In the genomic region with DNA sequence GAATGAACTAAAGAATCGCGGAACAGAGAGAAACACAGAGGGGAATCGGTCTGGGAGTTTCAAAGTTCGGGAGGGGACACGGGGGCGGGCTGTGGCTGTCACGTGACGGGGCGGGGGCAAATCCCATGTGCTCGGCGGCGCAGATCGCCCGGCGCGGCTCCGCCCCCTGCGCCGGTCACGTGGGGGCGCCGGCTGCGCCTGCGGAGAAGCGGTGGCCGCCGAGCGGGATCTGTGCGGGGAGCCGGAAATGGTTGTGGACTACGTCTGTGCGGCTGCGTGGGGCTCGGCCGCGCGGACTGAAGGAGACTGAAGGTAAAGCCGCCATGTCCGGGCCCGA, we compare ENCODE assay signal across 8 cellular contexts.
DNase-seq lines count a peak whose midpoint lies in the region; ATAC-seq lines count a peak whose summit lies in the region.

Gene EIF4G1 (plus strand): TSS at position 244 of the 337 bp plus-strand sequence. CDS start 1,191 bp downstream, outside the sequence.

- ATAC-seq in GM19023 (IDR thresholded peaks at IDR 0.05; ENCODE audit: unreplicated experiment) (peak; percentile 86), HG03196 (IDR thresholded peaks at IDR 0.05; ENCODE audit: unreplicated experiment) (peak; percentile 87)

- H3K27ac ChIP-seq in caudate nucleus (ENCODE audit: low read depth, low read length), result peak within 1 kb of the TSS; percentile 85

- DNase-seq in AG08395 (ENCODE audit: low spot score), result peak; percentile 98
- peak; percentile 97 for DNase-seq in NCI-H345 (lab: John Stamatoyannopoulos, UW)
- DNase-seq in activated CD4-positive, CD25-positive, alpha-beta regulatory T cell (lab: John Stamatoyannopoulos, UW), result peak; percentile 80 to 87 (median 85)
- peak in 60 of 61 donors; percentile 24 to 95 (median 88) for DNase-seq in caudate nucleus (lab: John Stamatoyannopoulos, UW)
- peak; percentile 95 for DNase-seq in iris pigment epithelial cell (ENCODE audit: low read depth)
- DNase-seq in stimulated activated CD4-positive, alpha-beta T cell treated with anti-CD3 and anti-CD28 coated beads, Interleukin-12 subunit alpha, Interleukin-12 subunit beta, amount 100 ng/mL, for 4 hours, result peak; percentile 93

Comparison
In these comparisons a context has a peak if more than half of its experiments do, and no peak if none do; other contexts are left out.
1. Peak in every context shown above with its lines: DNase-seq, ATAC-seq and H3K27ac ChIP-seq.